In the genomic region with DNA sequence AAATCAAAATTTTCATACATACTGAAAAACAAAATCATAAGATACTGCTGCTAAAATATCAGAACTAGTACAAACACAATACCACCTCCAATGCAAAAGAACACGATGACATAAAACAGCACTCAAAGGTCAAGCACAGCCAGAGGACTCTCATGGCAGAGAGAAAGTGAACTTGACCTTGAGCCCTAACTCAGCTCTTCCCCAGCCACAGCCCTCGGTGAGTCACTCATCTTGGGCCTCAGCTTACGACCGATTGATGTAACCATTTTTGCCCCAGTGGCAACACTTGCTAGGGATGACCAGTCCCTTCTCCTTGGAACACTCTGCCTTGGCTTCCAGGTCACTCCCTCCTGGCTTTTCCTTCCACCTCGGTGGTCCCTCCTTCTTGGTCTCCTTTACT, we compare ENCODE assay signal across 14 cellular contexts.
A peak's percentile ranks its signal among the peaks of the same experiment; 100 is the strongest.
DNase-seq lines count a peak whose midpoint lies in the region; ATAC-seq, FAIRE-seq and TF ChIP-seq lines count a peak whose summit lies in the region.
"Had no signal": no experiment of that assay in that cellular context is flagged by ENCODE, and none has a peak within 500 bp of the region (broad histone marks: within the 10 kb centered on the region; RNA-seq: fewer than 3 reads in every experiment).

No MANE protein-coding gene starts in this region.

- POLR2A ChIA-PET in RWPE1 (lab: Yijun Ruan, JAX; ENCODE audit: low non-redundant PET): no interaction called here
- POLR2A ChIA-PET in activated CD4-positive, alpha-beta T cell treated with anti-CD3 and anti-CD28 coated beads for 36 hours (lab: Charles Lee): no interaction called here

- H3K27me3 Mint-ChIP-seq in activated CD4-positive, alpha-beta T cell treated with anti-CD3 and anti-CD28 coated beads for 36 hours: no peaks in the 10 kb centered on the region
- H3K27me3 Mint-ChIP-seq: activated naive CD4-positive, alpha-beta T cell treated with anti-CD3 and anti-CD28 coated beads, Interleukin-2, amount 10 ng/mL, durations not matched to agents 7 days and 5 days; type B pancreatic cell had no signal

- DNase-seq in EH (ENCODE audit: low read depth): peak; percentile 75
- peak; percentile 28 for DNase-seq in RWPE1 (ENCODE audit: low spot score)
- DNase-seq in psoas muscle: peak; percentile 57 to 59
- DNase-seq in coronary artery (ENCODE audit: low spot score): no peak
- DNase-seq in activated CD4-positive, alpha-beta T cell treated with anti-CD3 and anti-CD28 coated beads for 36 hours: no peak
- DNase-seq in GM12891 (ENCODE audit: insufficient read length, low spot score): no peak
- DNase-seq: activated naive CD4-positive, alpha-beta T cell treated with anti-CD3 and anti-CD28 coated beads, Interleukin-2, amount 10 ng/mL, durations not matched to agents 7 days and 5 days; midbrain; NCI-H82; stimulated activated CD4-positive, alpha-beta T cell treated with anti-CD3 and anti-CD28 coated beads, Interleukin-4, amount 100 ng/mL, for 24 hours; WERI-Rb-1 had no signal

- 54 to 81% methylated on average over 4 to 5 of the region's 5 CpGs for WGBS in gastroesophageal sphincter (ENCODE audit: low coverage in 1 of 2), 2 donors
- WGBS in psoas muscle, 3 donors: 52 to 77% (median 77%) methylated on average over 5 of the region's 5 CpGs

- H3K27ac ChIP-seq in RWPE1 (no peak overlapping the region), gastroesophageal sphincter (peak overlapping the region in 1 of 4 donors; percentile 10), psoas muscle (no peak overlapping the region), coronary artery (no peak overlapping the region)
- H3K27ac ChIP-seq: WERI-Rb-1 had no signal

- no peaks in the 10 kb centered on the region for H3K9me3 Mint-ChIP-seq in activated CD4-positive, alpha-beta T cell treated with anti-CD3 and anti-CD28 coated beads for 36 hours (ENCODE audit: low read depth)
- H3K9me3 Mint-ChIP-seq: activated naive CD4-positive, alpha-beta T cell treated with anti-CD3 and anti-CD28 coated beads, Interleukin-2, amount 10 ng/mL, durations not matched to agents 7 days and 5 days; type B pancreatic cell had no signal

- no peak overlapping the region for H3K27ac Mint-ChIP-seq in activated CD4-positive, alpha-beta T cell treated with anti-CD3 and anti-CD28 coated beads for 36 hours
- H3K27ac Mint-ChIP-seq: activated naive CD4-positive, alpha-beta T cell treated with anti-CD3 and anti-CD28 coated beads, Interleukin-2, amount 10 ng/mL, durations not matched to agents 7 days and 5 days; type B pancreatic cell had no signal

- CTCF ChIA-PET in RWPE1 (lab: Yijun Ruan, JAX): no interaction called here
- CTCF ChIA-PET in activated CD4-positive, alpha-beta T cell treated with anti-CD3 and anti-CD28 coated beads for 36 hours (lab: Charles Lee): interaction anchor here (0.6 to 1.0 kb wide), 3 partner anchors 9 to 270 kb away, joined by 3 read pairs; no protein-coding TSS in a partner anchor

- peaks cover 5% of the 10 kb centered on the region for H3K36me3 Mint-ChIP-seq in activated CD4-positive, alpha-beta T cell treated with anti-CD3 and anti-CD28 coated beads for 36 hours (ENCODE audit: low read depth)
- H3K36me3 Mint-ChIP-seq: activated naive CD4-positive, alpha-beta T cell treated with anti-CD3 and anti-CD28 coated beads, Interleukin-2, amount 10 ng/mL, durations not matched to agents 7 days and 5 days; type B pancreatic cell had no signal

- no peak for TF ChIP-seq CTCF in RWPE1 (conservative IDR thresholded peaks at IDR 0.05; ENCODE audit: low read depth)
- no peak for TF ChIP-seq CTCF in gastroesophageal sphincter (IDR thresholded peaks at IDR 0.05)
- no peak for TF ChIP-seq CTCF in psoas muscle (IDR thresholded peaks at IDR 0.05)
- no peak for TF ChIP-seq CTCF in coronary artery (IDR thresholded peaks at IDR 0.05)

- H3K4me1 ChIP-seq in gastroesophageal sphincter (peaks cover 7 to 81% (median 15%) of the 10 kb centered on the region in 3 donors), psoas muscle (peaks cover 49% of the 10 kb centered on the region)

- no peaks in the 10 kb centered on the region for H3K4me1 Mint-ChIP-seq in activated CD4-positive, alpha-beta T cell treated with anti-CD3 and anti-CD28 coated beads for 36 hours
- H3K4me1 Mint-ChIP-seq: activated naive CD4-positive, alpha-beta T cell treated with anti-CD3 and anti-CD28 coated beads, Interleukin-2, amount 10 ng/mL, durations not matched to agents 7 days and 5 days had no signal

- H3K9me3 ChIP-seq in gastroesophageal sphincter: no peaks in the 10 kb centered on the region
- H3K9me3 ChIP-seq in psoas muscle: no peaks in the 10 kb centered on the region

- no peak for TF ChIP-seq EP300 in gastroesophageal sphincter (IDR thresholded peaks at IDR 0.05)

- intact Hi-C loops in psoas muscle (cut with DNase I): no loop called here
- intact Hi-C loops in activated CD4-positive, alpha-beta T cell treated with anti-CD3 and anti-CD28 coated beads for 36 hours (cut with DNase I, micrococcal nuclease): no loop called here

- TF ChIP-seq POLR2A in gastroesophageal sphincter (IDR thresholded peaks at IDR 0.05) (no peak), GM12891 (IDR thresholded peaks at IDR 0.05; ENCODE audit: low read depth, low read length) (no peak)

- H3K4me3 Mint-ChIP-seq in activated CD4-positive, alpha-beta T cell treated with anti-CD3 and anti-CD28 coated beads for 36 hours: no peak overlapping the region
- H3K4me3 Mint-ChIP-seq: activated naive CD4-positive, alpha-beta T cell treated with anti-CD3 and anti-CD28 coated beads, Interleukin-2, amount 10 ng/mL, durations not matched to agents 7 days and 5 days; type B pancreatic cell had no signal

- no peaks in the 10 kb centered on the region for H3K27me3 ChIP-seq in gastroesophageal sphincter
- H3K27me3 ChIP-seq in psoas muscle (ENCODE audit: insufficient read depth in 3 of 3, low read length in 2 of 3): no peaks in the 10 kb centered on the region

- peak; percentile 74 for ATAC-seq in gastroesophageal sphincter
- ATAC-seq in psoas muscle: peak; percentile 63 to 81 (median 68)
- no peak for ATAC-seq in HG02610 (IDR thresholded peaks at IDR 0.05; ENCODE audit: unreplicated experiment)
- ATAC-seq in activated CD4-positive, alpha-beta T cell treated with anti-CD3 and anti-CD28 coated beads for 36 hours: no peak

- no peak overlapping the region for H3K4me3 ChIP-seq in gastroesophageal sphincter
- no peak overlapping the region for H3K4me3 ChIP-seq in psoas muscle
- no peak overlapping the region for H3K4me3 ChIP-seq in coronary artery

- no peaks in the 10 kb centered on the region for H3K36me3 ChIP-seq in gastroesophageal sphincter
- H3K36me3 ChIP-seq in psoas muscle (ENCODE audit: insufficient read depth in 1 of 2, low read depth in 1 of 2): no peaks in the 10 kb centered on the region
- H3K36me3 ChIP-seq: WERI-Rb-1 had no signal

- no peak for FAIRE-seq in GM12891 (lab: Jason Lieb, UNC)

TF ChIP-seq in GM12891, 5 proteins besides CTCF, POLR2A, EP300 and RAD21:
- TF ChIP-seq PAX5 (IDR thresholded peaks at IDR 0.05; ENCODE audit: insufficient read depth, low read length, severe bottlenecking): no peak
- no peak for TF ChIP-seq POLR2AphosphoS5 (IDR thresholded peaks at IDR 0.05; ENCODE audit: low read depth, low read length)
- TF ChIP-seq POU2F2 (IDR thresholded peaks at IDR 0.05; ENCODE audit: low read depth, low read length): no peak
- TF ChIP-seq SPI1 (IDR thresholded peaks at IDR 0.05; ENCODE audit: low read depth, low read length): no peak
- TF ChIP-seq TAF1 (IDR thresholded peaks at IDR 0.05; ENCODE audit: low read depth, low read length): no peak

Comparison
In these comparisons a context has a peak if more than half of its experiments do, and no peak if none do; other contexts are left out.
1. DNase-seq: peak in EH (single experiment), RWPE1 (single experiment) and psoas muscle (2 of 2); none in coronary artery (single experiment), activated CD4-positive, alpha-beta T cell treated with anti-CD3 and anti-CD28 coated beads for 36 hours (single experiment) and GM12891 (single experiment).
2. ATAC-seq: peak in gastroesophageal sphincter (single experiment) and psoas muscle (4 of 4); none in HG02610 (single experiment) and activated CD4-positive, alpha-beta T cell treated with anti-CD3 and anti-CD28 coated beads for 36 hours (single experiment).